In the genomic region with DNA sequence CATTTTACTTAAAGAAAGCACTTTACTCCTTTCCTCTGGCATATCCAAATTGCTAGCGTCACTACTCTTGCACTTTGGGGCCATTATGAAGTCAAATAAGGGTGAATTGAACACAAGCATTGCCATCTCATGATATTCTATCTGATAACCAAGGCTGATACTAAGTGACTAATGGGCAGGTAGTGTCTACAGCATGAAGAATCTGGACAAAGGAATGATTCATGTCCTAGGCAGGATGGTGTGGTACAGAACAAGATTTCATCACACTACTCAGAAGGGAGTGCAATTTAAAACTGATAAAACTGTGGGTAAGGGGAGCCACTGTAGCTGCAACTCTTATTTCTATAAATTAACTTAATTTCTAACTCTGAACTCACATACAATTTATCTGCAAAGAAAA, we compare ENCODE assay signal across 29 cellular contexts. TPM values are rescaled to one million over a fixed set of nuclear protein-coding genes. Genes with fewer than 3 reads are reported as not detected.
DNase-seq lines count a peak whose midpoint lies in the region; ATAC-seq, FAIRE-seq and TF ChIP-seq lines count a peak whose summit lies in the region.
"Had no signal": no experiment of that assay in that cellular context is flagged by ENCODE, and none has a peak within 500 bp of the region (broad histone marks: within the 10 kb centered on the region; RNA-seq: fewer than 3 reads in every experiment).

No MANE protein-coding gene starts in this region.

- H3K9me3 ChIP-seq in A549, result no peaks in the 10 kb centered on the region
- H3K9me3 ChIP-seq in IMR-90 (ENCODE audit: control insufficient read depth, insufficient read depth, low read length), result no peaks in the 10 kb centered on the region
- no peaks in the 10 kb centered on the region for H3K9me3 ChIP-seq in CD4-positive, alpha-beta memory T cell (ENCODE audit: control insufficient read depth in 1 of 2, low read length in 2 of 2)
- H3K9me3 ChIP-seq in osteoblast (ENCODE audit: low read depth, low read length), result no peaks in the 10 kb centered on the region
- H3K9me3 ChIP-seq: thyroid gland had no signal

- TF ChIP-seq CTCF in A549 (IDR thresholded peaks at IDR 0.05), result no peak
- TF ChIP-seq CTCF in IMR-90 (conservative IDR thresholded peaks at IDR 0.05; ENCODE audit: low read depth, low read length), result no peak
- TF ChIP-seq CTCF in brain microvascular endothelial cell (IDR thresholded peaks at IDR 0.05; ENCODE audit: low read depth, low read length, missing control alignments), result no peak
- TF ChIP-seq CTCF in foreskin keratinocyte (conservative IDR thresholded peaks at IDR 0.05), result no peak
- no peak for TF ChIP-seq CTCF in osteoblast (IDR thresholded peaks at IDR 0.05; ENCODE audit: extremely low read depth, low read depth, low read length)

- dilution Hi-C loops in IMR-90 (cut with HindIII; ENCODE audit: low sequenced_read_pairs, unreplicated experiment), result no loop called here

- H3K14ac ChIP-seq in IMR-90 (replicated peaks; ENCODE audit: low read depth, low read length), result no peak overlapping the region

- H2BK120ac ChIP-seq in IMR-90 (ENCODE audit: low read depth, low read length), result no peak overlapping the region

- H3K18ac ChIP-seq in IMR-90 (ENCODE audit: low read depth, low read length), result no peak overlapping the region

- TF ChIP-seq RAD21 in A549 (conservative IDR thresholded peaks at IDR 0.05 in 1 of 2, IDR thresholded peaks at IDR 0.05 in 1 of 2) (no peak), IMR-90 (IDR thresholded peaks at IDR 0.05; ENCODE audit: low read length) (no peak)

- H3K4me3 Mint-ChIP-seq in CD4-positive, alpha-beta memory T cell, result no peak overlapping the region
- H3K4me3 Mint-ChIP-seq: activated T-cell treated with anti-CD3 and anti-CD28 coated beads, Interleukin-2, amount 50 U/mL, for 4 hours; CD8-positive, alpha-beta memory T cell; memory B cell had no signal

- H3K4me1 ChIP-seq in A549 (no peaks in the 10 kb centered on the region), IMR-90 (ENCODE audit: control insufficient read depth, insufficient read depth, low read length) (no peaks in the 10 kb centered on the region), foreskin keratinocyte (peaks cover 29% of the 10 kb centered on the region), osteoblast (ENCODE audit: insufficient read depth, low read length) (no peaks in the 10 kb centered on the region)
- no peaks in the 10 kb centered on the region for H3K4me1 ChIP-seq in CD4-positive, alpha-beta memory T cell (ENCODE audit: insufficient read depth, low read length)
- H3K4me1 ChIP-seq: thyroid gland had no signal

- H3K36me3 ChIP-seq in IMR-90 (ENCODE audit: control insufficient read depth, insufficient read depth, low read length) (no peaks in the 10 kb centered on the region), brain microvascular endothelial cell (replicated peaks) (no peaks in the 10 kb centered on the region), osteoblast (ENCODE audit: insufficient read depth, low read length) (no peaks in the 10 kb centered on the region)
- H3K36me3 ChIP-seq in CD4-positive, alpha-beta memory T cell (ENCODE audit: insufficient read depth, low read length), result no peaks in the 10 kb centered on the region
- H3K36me3 ChIP-seq: thyroid gland had no signal

- H3K4me2 ChIP-seq in A549 (no peak overlapping the region), IMR-90 (ENCODE audit: low read depth, low read length) (no peak overlapping the region), osteoblast (ENCODE audit: insufficient read depth, low read length) (no peak overlapping the region)

- no peaks in the 10 kb centered on the region for H4K20me1 ChIP-seq in IMR-90 (ENCODE audit: insufficient read depth, low read length)
- no peaks in the 10 kb centered on the region for H4K20me1 ChIP-seq in osteoblast (ENCODE audit: insufficient read depth, low read length)

- H2AFZ ChIP-seq in IMR-90 (replicated peaks; ENCODE audit: low read length, poor library complexity) (no peak overlapping the region), osteoblast (ENCODE audit: low read length) (no peak overlapping the region)

- no peak overlapping the region for H3K9ac ChIP-seq in IMR-90 (ENCODE audit: low read depth, low read length)

- H3K27me3 ChIP-seq in IMR-90 (ENCODE audit: control insufficient read depth, insufficient read depth, low read length), result no peaks in the 10 kb centered on the region
- H3K27me3 ChIP-seq in brain microvascular endothelial cell (replicated peaks), result no peaks in the 10 kb centered on the region
- no peaks in the 10 kb centered on the region for H3K27me3 ChIP-seq in foreskin keratinocyte
- no peaks in the 10 kb centered on the region for H3K27me3 ChIP-seq in CD4-positive, alpha-beta memory T cell (ENCODE audit: insufficient read depth, low read length)
- no peaks in the 10 kb centered on the region for H3K27me3 ChIP-seq in osteoblast (ENCODE audit: insufficient read depth, low read length)
- H3K27me3 ChIP-seq: dorsolateral prefrontal cortex, thyroid gland had no signal

- H3K4me3 ChIP-seq in A549, result no peak overlapping the region
- no peak overlapping the region for H3K4me3 ChIP-seq in IMR-90 (ENCODE audit: insufficient read depth, low read depth, low read length)
- no peak overlapping the region for H3K4me3 ChIP-seq in brain microvascular endothelial cell (ENCODE audit: low read depth, low read length)
- H3K4me3 ChIP-seq in CD4-positive, alpha-beta memory T cell (ENCODE audit: low read length in 2 of 2), result no peak overlapping the region
- no peak overlapping the region for H3K4me3 ChIP-seq in osteoblast (ENCODE audit: insufficient read depth, low read length)
- H3K4me3 ChIP-seq: dorsolateral prefrontal cortex, thyroid gland had no signal

- H3K27me3 Mint-ChIP-seq in CD4-positive, alpha-beta memory T cell, result peaks cover 0 to 2% of the 10 kb centered on the region in 2 donors
- H3K27me3 Mint-ChIP-seq: CD8-positive, alpha-beta memory T cell had no signal

- in situ Hi-C loops in IMR-90 (cut with MboI; ENCODE audit: low sequenced_read_pairs) (no loop called here), brain microvascular endothelial cell (cut with HindIII; ENCODE audit: low pct_ligation_motif_present, low sequenced_read_pairs) (no loop called here)

- no peak overlapping the region for H4K8ac ChIP-seq in IMR-90 (ENCODE audit: low read depth in 2 of 2, low read length in 2 of 2)

- H3K27ac ChIP-seq in A549, result no peak overlapping the region
- H3K27ac ChIP-seq in IMR-90 (ENCODE audit: insufficient read depth, low read length), result no peak overlapping the region
- H3K27ac ChIP-seq in brain microvascular endothelial cell, result peak overlapping the region; percentile 43
- H3K27ac ChIP-seq in foreskin keratinocyte, result peak overlapping the region; percentile 67
- H3K27ac ChIP-seq in CD4-positive, alpha-beta memory T cell (ENCODE audit: low read depth, low read length), result no peak overlapping the region
- no peak overlapping the region for H3K27ac ChIP-seq in osteoblast (ENCODE audit: low read depth, low read length)
- H3K27ac ChIP-seq: dorsolateral prefrontal cortex, thyroid gland had no signal

- no TSS peak for BruUV-seq in IMR-90 (replicated peaks; lab: Mats Ljungman, UMichigan)

- no peak overlapping the region for H2BK5ac ChIP-seq in IMR-90 (ENCODE audit: low read depth, low read length, poor library complexity, severe bottlenecking)

- POLR2A ChIA-PET in A549 (lab: Yijun Ruan, JAX) (no interaction called here), IMR-90 (lab: Charles Lee; ENCODE audit: unreplicated experiment) (no interaction called here)
- POLR2A ChIA-PET in CD4-positive, alpha-beta memory T cell (lab: Charles Lee; ENCODE audit: partially characterized antibody), result no interaction called here

- no peak overlapping the region for H3K56ac ChIP-seq in IMR-90 (ENCODE audit: extremely low read depth, insufficient read depth, low read length)

- peaks cover 0 to 3% (median 0%) of the 10 kb centered on the region in 8 donors for H3K9me3 Mint-ChIP-seq in CD4-positive, alpha-beta memory T cell
- H3K9me3 Mint-ChIP-seq: activated T-cell treated with anti-CD3 and anti-CD28 coated beads, Interleukin-2, amount 50 U/mL, for 4 hours; CD8-positive, alpha-beta memory T cell had no signal

- H3K27ac Mint-ChIP-seq in CD4-positive, alpha-beta memory T cell, result no peak overlapping the region
- H3K27ac Mint-ChIP-seq: CD8-positive, alpha-beta memory T cell; memory B cell had no signal

- H2BK15ac ChIP-seq in IMR-90 (ENCODE audit: low read depth, low read length), result no peak overlapping the region

- no peak for FAIRE-seq in A549 (lab: Jason Lieb, UNC)
- FAIRE-seq: endometrium, GM12892, H54 had no signal

- H3K79me2 ChIP-seq in osteoblast (ENCODE audit: insufficient read depth, low read length), result no peaks in the 10 kb centered on the region

- TF ChIP-seq EP300 in A549 (IDR thresholded peaks at IDR 0.05), result no peak

- H4K91ac ChIP-seq in IMR-90 (ENCODE audit: insufficient read depth, low read depth, low read length), result no peak overlapping the region

- no peak overlapping the region for H3K4ac ChIP-seq in IMR-90 (ENCODE audit: low read depth, low read length)

- CTCF ChIA-PET in A549 (lab: Yijun Ruan, JAX), result no interaction called here
- CTCF ChIA-PET in IMR-90 (lab: Yijun Ruan, JAX), result no interaction called here
- CTCF ChIA-PET in CD4-positive, alpha-beta memory T cell (lab: Charles Lee; ENCODE audit: partially characterized antibody), result no interaction called here

- no peaks in the 10 kb centered on the region for H3K9me1 ChIP-seq in IMR-90 (ENCODE audit: insufficient read depth, low read length)

- no peaks in the 10 kb centered on the region for H3K4me1 Mint-ChIP-seq in CD4-positive, alpha-beta memory T cell
- H3K4me1 Mint-ChIP-seq: CD8-positive, alpha-beta memory T cell; memory B cell had no signal

- DNase-seq in A549 (ENCODE audit: low read depth in 1 of 2, low spot score in 1 of 2) (no peak), IMR-90 (peak; percentile 4), brain microvascular endothelial cell (peak; percentile 71), foreskin keratinocyte (peak; percentile 74 to 90), occipital lobe (lab: John Stamatoyannopoulos, UW) (no peak), mesenteric fat pad (ENCODE audit: low spot score) (no peak), osteoblast (ENCODE audit: insufficient read length, low spot score, missing footprints) (no peak)
- DNase-seq in CD4-positive, alpha-beta memory T cell, result no peak
- DNase-seq: activated CD4-positive, CD25-positive, alpha-beta regulatory T cell; activated naive CD4-positive, alpha-beta T cell; activated T-cell treated with anti-CD3 and anti-CD28 coated beads, Interleukin-2, amount 50 U/mL, for 4 hours; CD8-positive, alpha-beta memory T cell; DMS153; dorsolateral prefrontal cortex; hypothalamus; NCI-H1436; NCI-H2081 treated with DMSO at 0.1 percent for 48 hours; NCI-H748 treated with DMSO at 0.1 percent for 48 hours; posterior cingulate gyrus; right cardiac atrium; stimulated activated CD4-positive, alpha-beta T cell treated with anti-CD3 and anti-CD28 coated beads, Interleukin-12 subunit alpha, Interleukin-12 subunit beta, amount 100 ng/mL, for 4 hours; stimulated activated CD4-positive, alpha-beta T cell treated with anti-CD3 and anti-CD28 coated beads, Interleukin-4, amount 100 ng/mL, for 1 hour; thyroid gland had no signal

- H3K79me1 ChIP-seq in IMR-90 (ENCODE audit: low read depth in 1 of 2, low read length in 2 of 2), result no peaks in the 10 kb centered on the region

- WGBS in A549 (ENCODE audit: missing lambda C conversion rate), result 11% methylated on average over 1 of the region's 1 CpG
- WGBS in IMR-90 (ENCODE audit: extremely low coverage in 2 of 2, insufficient read length in 1 of 2), 2 experiments, result no CpG with 5 or more reads among the region's 1 CpG

- TF ChIP-seq POLR2A in A549 (IDR thresholded peaks at IDR 0.05; ENCODE audit: low read length) (no peak), IMR-90 (IDR thresholded peaks at IDR 0.05; ENCODE audit: low read depth, low read length) (no peak)

- no peak overlapping the region for H2BK20ac ChIP-seq in IMR-90 (ENCODE audit: low read depth, low read length)

- H2AK9ac ChIP-seq in IMR-90 (replicated peaks; ENCODE audit: low read depth, low read length, poor library complexity), result no peak overlapping the region

- H2AK5ac ChIP-seq in IMR-90 (ENCODE audit: low read depth, low read length), result no peak overlapping the region

- no peak overlapping the region for H4K5ac ChIP-seq in IMR-90 (ENCODE audit: low read depth, low read length)

- intact Hi-C loops in IMR-90 (cut with micrococcal nuclease), result no loop called here
- intact Hi-C loops in CD4-positive, alpha-beta memory T cell (cut with micrococcal nuclease), result no loop called here

- no peak overlapping the region for H3K23ac ChIP-seq in IMR-90 (ENCODE audit: low read depth, low read length)

- H3K36me3 Mint-ChIP-seq in CD4-positive, alpha-beta memory T cell, result no peaks in the 10 kb centered on the region
- H3K36me3 Mint-ChIP-seq: CD8-positive, alpha-beta memory T cell; memory B cell had no signal

- ATAC-seq in A549 (peak; percentile 61 to 66; a peak in 2 of 6 replicates), IMR-90 (ENCODE audit: low read depth) (no peak), foreskin keratinocyte (peak; percentile 92)
- ATAC-seq: activated T-cell treated with anti-CD3 and anti-CD28 coated beads, Interleukin-2, amount 50 U/mL, for 4 hours; left lobe of liver; Panc1; right cardiac atrium had no signal

RNA-seq across cellular contexts. Expression of a gene that starts 7.7 kb away (rescaled TPM):
- polyA plus RNA-seq in A549 (2011; rRNA removed) (1.0 and 1.3 TPM in 2 replicates), A549 (2017; fragmentation: RNase III; extraction: RNeasy Plus Mini Kit Qiagen cat#74134 plus additional on column Dnase treatment) (1.5 to 2.3 TPM (median 1.9 TPM) in 3 replicates), IMR-90 (2012; rRNA removed) (0.22 and 0.32 TPM in 2 replicates), foreskin keratinocyte (13.1 and 14.5 TPM in 2 replicates)
- polyA plus RNA-seq in A549 (2012; cell fraction: cytosol; rRNA removed), result 0.13 and 0.15 TPM in 2 replicates
- polyA plus RNA-seq in A549 (2012; cell fraction: nucleus; rRNA removed), result 0.20 and 0.31 TPM in 2 replicates
- 0.58 and 0.74 TPM in 2 replicates for polyA minus RNA-seq in A549 (2011; rRNA and poly(A)+ RNA removed)
- total RNA-seq in IMR-90 (2012; rRNA removed) (0.72 and 1.4 TPM in 2 replicates), foreskin keratinocyte (29.6 and 38.8 TPM in 2 replicates), occipital lobe (119 TPM), mesenteric fat pad (not detected), osteoblast (under 0.01 TPM in 1 of 2 replicates, not detected in the other)
- 0.02 and 0.04 TPM in 2 replicates for polyA plus RNA-seq in IMR-90 (2012; cell fraction: cytosol; rRNA removed)
- polyA plus RNA-seq in IMR-90 (2012; cell fraction: nucleus; rRNA removed; ENCODE audit: low replicate concordance), result 0.05 and 0.23 TPM in 2 replicates
- not detected for total RNA-seq in CD4-positive, alpha-beta memory T cell
- polyA plus RNA-seq in CD4-positive, alpha-beta memory T cell, result not detected
- total RNA-seq: CD8-positive, alpha-beta memory T cell; right cardiac atrium had no signal
- polyA plus RNA-seq: CD8-positive, alpha-beta memory T cell had no signal

Comparison
In these comparisons a context has a peak if more than half of its experiments do, and no peak if none do; other contexts are left out.
1. DNase-seq: peak in IMR-90 (single experiment), brain microvascular endothelial cell (single experiment) and foreskin keratinocyte (2 of 2); none in A549 (0 of 2), CD4-positive, alpha-beta memory T cell (0 of 5), occipital lobe (single experiment), mesenteric fat pad (single experiment) and osteoblast (single experiment).
2. H3K27ac ChIP-seq: peak in brain microvascular endothelial cell (single experiment) and foreskin keratinocyte (single experiment); none in A549 (0 of 2), IMR-90 (single experiment), CD4-positive, alpha-beta memory T cell (single experiment) and osteoblast (single experiment).
3. RNA of a gene that starts 7.7 kb away (total RNA-seq): 119 TPM in occipital lobe (single experiment) and 29.6 to 38.8 TPM in foreskin keratinocyte; 0.72 to 1.4 TPM in IMR-90, not detected in CD4-positive, alpha-beta memory T cell, not detected in mesenteric fat pad (single experiment) and under 0.01 TPM in osteoblast; every median in the first group is over 10 times any median in the second.